Comparison of ENCODE assay signal across 8 cellular contexts in the genomic region with DNA sequence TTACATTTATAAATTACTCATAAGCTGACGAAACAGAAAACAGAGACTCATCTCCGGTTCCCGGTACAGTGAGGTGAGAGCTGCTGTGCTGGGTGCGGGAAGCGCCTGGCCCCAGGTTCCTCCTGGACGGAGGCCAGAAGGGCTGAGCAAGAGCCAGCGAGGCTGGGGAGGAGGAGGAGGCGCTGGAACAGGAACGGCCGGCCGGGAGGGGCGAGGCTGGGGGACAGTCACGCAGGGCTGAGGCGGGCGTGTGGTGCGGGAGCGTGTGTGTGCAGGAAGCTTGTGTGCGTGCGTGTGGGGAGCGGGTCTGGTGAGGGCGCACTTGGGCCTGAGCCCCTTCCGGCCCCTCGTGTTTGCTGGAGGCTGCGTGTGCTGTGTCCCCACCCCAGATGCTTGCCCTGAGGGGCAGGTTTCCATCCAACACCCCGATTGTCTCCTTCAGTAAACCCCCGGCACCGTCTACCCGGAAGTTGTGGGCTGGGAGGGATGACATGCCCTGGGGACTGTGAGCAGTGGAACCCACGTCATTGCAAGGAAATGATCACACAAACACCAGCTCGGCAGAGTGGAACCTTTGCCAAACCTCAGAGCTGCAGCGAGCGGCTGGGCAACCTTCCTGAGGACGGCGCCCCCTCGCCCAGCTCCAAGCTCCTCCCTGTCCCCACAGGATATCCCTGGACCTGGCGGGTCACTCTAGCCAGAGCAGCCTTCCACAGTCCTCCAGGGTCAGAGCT. TPM values are rescaled to one million over a fixed set of nuclear protein-coding genes. Genes with fewer than 3 reads are reported as not detected.
DNase-seq lines count a peak whose midpoint lies in the region; ATAC-seq and TF ChIP-seq lines count a peak whose summit lies in the region.

No MANE protein-coding gene starts in this region.

- peak; percentile 46 for TF ChIP-seq CTCF in HEK293 (tag by site-specific recombination; IDR thresholded peaks at IDR 0.05)
- no peak for TF ChIP-seq CTCF in lung (IDR thresholded peaks at IDR 0.05; ENCODE audit: control extremely low read depth, extremely low read depth)

- peak; percentile 87 for DNase-seq in GF-D8 (lab: John Stamatoyannopoulos, UW)
- peak; percentile 97 for DNase-seq in NCI-H2196 (lab: John Stamatoyannopoulos, UW; ENCODE audit: unreplicated experiment)
- peak; percentile 76 to 95 for DNase-seq in activated CD4-positive, alpha-beta T cell treated with anti-CD3 and anti-CD28 coated beads, Interleukin-2, amount 50 U/mL, for 24 hours (ENCODE audit: low read depth in 1 of 2, low spot score in 1 of 2)
- DNase-seq in cortex of kidney (lab: John Stamatoyannopoulos, UW), result peak; percentile 28
- DNase-seq in lung (ENCODE audit: low spot score), result peak; percentile 90
- peak; percentile 84 for DNase-seq in stimulated activated CD8-positive, alpha-beta memory T cell treated with anti-CD3 and anti-CD28 coated beads, Interleukin-12 subunit alpha, Interleukin-12 subunit beta, amount 100 ng/mL, for 24 hours (ENCODE audit: extremely low read depth)
- DNase-seq in 8988T, result no peak

- peak; percentile 82 for ATAC-seq in lung (ENCODE audit: insufficient read depth, low FRiP score)

- 0 to 1% methylated on average over 36 of the region's 36 CpGs for WGBS in lung, 2 donors

- H3K4me1 ChIP-seq in HEK293 (ENCODE audit: control insufficient read depth, insufficient read depth, low read length) (peaks cover 13% of the 10 kb centered on the region), lung (ENCODE audit: control insufficient read depth in 2 of 2, insufficient read depth in 2 of 2, low read length in 2 of 2) (peaks cover 7 to 19% of the 10 kb centered on the region in 2 donors)

- H3K9me3 ChIP-seq in HEK293 (ENCODE audit: control insufficient read depth, insufficient read depth, low read depth, low read length), result no peaks in the 10 kb centered on the region
- H3K9me3 ChIP-seq in lung (ENCODE audit: control insufficient read depth in 2 of 2, insufficient read depth in 1 of 2, low read length in 1 of 2), result no peaks in the 10 kb centered on the region

- CTCF ChIA-PET in HEK293 (lab: Yijun Ruan, JAX), result interaction anchor here (0.8 to 1.4 kb wide), 5 partner anchors 15 to 872 kb away, joined by 3 to 7 read pairs (median 3); no protein-coding TSS in a partner anchor

- H3K36me3 ChIP-seq in HEK293 (ENCODE audit: control insufficient read depth in 2 of 2, insufficient read depth in 1 of 2, low read length in 2 of 2) (no peaks in the 10 kb centered on the region), lung (ENCODE audit: control insufficient read depth in 2 of 2, insufficient read depth in 2 of 2, low read length in 2 of 2) (no peaks in the 10 kb centered on the region)

- POLR2A ChIA-PET in HEK293 (lab: Yijun Ruan, JAX), result interaction anchor here (0.6 to 3.4 kb wide), 8 partner anchors 8 to 419 kb away, joined by 3 to 15 read pairs (median 3); a partner anchor contains a TSS

- H3K27me3 ChIP-seq in lung (ENCODE audit: control insufficient read depth, insufficient read depth), result no peaks in the 10 kb centered on the region

- H3K27ac ChIP-seq in HEK293 (ENCODE audit: extremely low read depth, low read depth, low read length) (peak overlapping the region; percentile 55; the same call in 1 of the 2 replicates), lung (ENCODE audit: low read depth in 1 of 2, low read length in 1 of 2) (peak overlapping the region; percentile 63 to 93)

- H3K4me3 ChIP-seq in HEK293 (ENCODE audit: low read depth, low read length), result peak overlapping the region; percentile 27
- peak overlapping the region; percentile 24 for H3K4me3 ChIP-seq in lung

TF ChIP-seq in HEK293, 187 proteins besides CTCF, POLR2A, EP300 and RAD21 (continues in another document):
- TF ChIP-seq ZNF777 (tag by site-specific recombination; IDR thresholded peaks at IDR 0.05; ENCODE audit: borderline replicate concordance) (peak; percentile 81), ZNF629 (tag by site-specific recombination; IDR thresholded peaks at IDR 0.05) (peak; percentile 84), ZNF266 (tag by site-specific recombination; IDR thresholded peaks at IDR 0.05; ENCODE audit: low read depth) (peak; percentile 100), ZNF792 (tag by site-specific recombination; IDR thresholded peaks at IDR 0.05) (peak; percentile 59; the same call in 1 of the 2 replicates), ZBTB17 (tag by site-specific recombination; IDR thresholded peaks at IDR 0.05) (0 out of 2 replicates have a peak, but pooled peaks have one; percentile 21), GLI4 (tag by site-specific recombination; IDR thresholded peaks at IDR 0.05) (peak; percentile 78; the same call in 1 of the 2 replicates), ZBTB21 (tag by site-specific recombination; IDR thresholded peaks at IDR 0.05) (peak; percentile 92), ZNF155 (tag by site-specific recombination; IDR thresholded peaks at IDR 0.05) (no peak), ZNF664 (tag by site-specific recombination; IDR thresholded peaks at IDR 0.05) (no peak), ZFP69B (tag by site-specific recombination; IDR thresholded peaks at IDR 0.05) (peak; percentile 42), ZNF366 (tag by site-specific recombination; conservative IDR thresholded peaks at IDR 0.05) (no peak), KLF1 (tag by site-specific recombination; IDR thresholded peaks at IDR 0.05) (peak; percentile 77), ZSCAN23 (tag by site-specific recombination; IDR thresholded peaks at IDR 0.05) (no peak), SP7 (tag by site-specific recombination; IDR thresholded peaks at IDR 0.05) (peak; percentile 70)
- TF ChIP-seq, protein P1, sequence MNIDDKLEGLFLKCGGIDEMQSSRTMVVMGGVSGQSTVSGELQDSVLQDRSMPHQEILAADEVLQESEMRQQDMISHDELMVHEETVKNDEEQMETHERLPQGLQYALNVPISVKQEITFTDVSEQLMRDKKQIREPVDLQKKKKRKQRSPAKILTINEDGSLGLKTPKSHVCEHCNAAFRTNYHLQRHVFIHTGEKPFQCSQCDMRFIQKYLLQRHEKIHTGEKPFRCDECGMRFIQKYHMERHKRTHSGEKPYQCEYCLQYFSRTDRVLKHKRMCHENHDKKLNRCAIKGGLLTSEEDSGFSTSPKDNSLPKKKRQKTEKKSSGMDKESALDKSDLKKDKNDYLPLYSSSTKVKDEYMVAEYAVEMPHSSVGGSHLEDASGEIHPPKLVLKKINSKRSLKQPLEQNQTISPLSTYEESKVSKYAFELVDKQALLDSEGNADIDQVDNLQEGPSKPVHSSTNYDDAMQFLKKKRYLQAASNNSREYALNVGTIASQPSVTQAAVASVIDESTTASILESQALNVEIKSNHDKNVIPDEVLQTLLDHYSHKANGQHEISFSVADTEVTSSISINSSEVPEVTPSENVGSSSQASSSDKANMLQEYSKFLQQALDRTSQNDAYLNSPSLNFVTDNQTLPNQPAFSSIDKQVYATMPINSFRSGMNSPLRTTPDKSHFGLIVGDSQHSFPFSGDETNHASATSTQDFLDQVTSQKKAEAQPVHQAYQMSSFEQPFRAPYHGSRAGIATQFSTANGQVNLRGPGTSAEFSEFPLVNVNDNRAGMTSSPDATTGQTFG (tag by site-specific recombination; IDR thresholded peaks at IDR 0.05; ENCODE audit: borderline replicate concordance), result no peak
- TF ChIP-seq, protein P2, sequence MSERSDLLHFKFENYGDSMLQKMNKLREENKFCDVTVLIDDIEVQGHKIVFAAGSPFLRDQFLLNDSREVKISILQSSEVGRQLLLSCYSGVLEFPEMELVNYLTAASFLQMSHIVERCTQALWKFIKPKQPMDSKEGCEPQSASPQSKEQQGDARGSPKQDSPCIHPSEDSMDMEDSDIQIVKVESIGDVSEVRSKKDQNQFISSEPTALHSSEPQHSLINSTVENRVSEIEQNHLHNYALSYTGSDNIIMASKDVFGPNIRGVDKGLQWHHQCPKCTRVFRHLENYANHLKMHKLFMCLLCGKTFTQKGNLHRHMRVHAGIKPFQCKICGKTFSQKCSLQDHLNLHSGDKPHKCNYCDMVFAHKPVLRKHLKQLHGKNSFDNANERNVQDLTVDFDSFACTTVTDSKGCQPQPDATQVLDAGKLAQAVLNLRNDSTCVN (tag by site-specific recombination; optimal IDR thresholded peaks at IDR 0.05), result peak; percentile 60
- TF ChIP-seq, protein P3, sequence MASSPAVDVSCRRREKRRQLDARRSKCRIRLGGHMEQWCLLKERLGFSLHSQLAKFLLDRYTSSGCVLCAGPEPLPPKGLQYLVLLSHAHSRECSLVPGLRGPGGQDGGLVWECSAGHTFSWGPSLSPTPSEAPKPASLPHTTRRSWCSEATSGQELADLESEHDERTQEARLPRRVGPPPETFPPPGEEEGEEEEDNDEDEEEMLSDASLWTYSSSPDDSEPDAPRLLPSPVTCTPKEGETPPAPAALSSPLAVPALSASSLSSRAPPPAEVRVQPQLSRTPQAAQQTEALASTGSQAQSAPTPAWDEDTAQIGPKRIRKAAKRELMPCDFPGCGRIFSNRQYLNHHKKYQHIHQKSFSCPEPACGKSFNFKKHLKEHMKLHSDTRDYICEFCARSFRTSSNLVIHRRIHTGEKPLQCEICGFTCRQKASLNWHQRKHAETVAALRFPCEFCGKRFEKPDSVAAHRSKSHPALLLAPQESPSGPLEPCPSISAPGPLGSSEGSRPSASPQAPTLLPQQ (tag by site-specific recombination; IDR thresholded peaks at IDR 0.05), result peak; percentile 54; the same call in 1 of the 2 replicates
- TF ChIP-seq, protein P4, sequence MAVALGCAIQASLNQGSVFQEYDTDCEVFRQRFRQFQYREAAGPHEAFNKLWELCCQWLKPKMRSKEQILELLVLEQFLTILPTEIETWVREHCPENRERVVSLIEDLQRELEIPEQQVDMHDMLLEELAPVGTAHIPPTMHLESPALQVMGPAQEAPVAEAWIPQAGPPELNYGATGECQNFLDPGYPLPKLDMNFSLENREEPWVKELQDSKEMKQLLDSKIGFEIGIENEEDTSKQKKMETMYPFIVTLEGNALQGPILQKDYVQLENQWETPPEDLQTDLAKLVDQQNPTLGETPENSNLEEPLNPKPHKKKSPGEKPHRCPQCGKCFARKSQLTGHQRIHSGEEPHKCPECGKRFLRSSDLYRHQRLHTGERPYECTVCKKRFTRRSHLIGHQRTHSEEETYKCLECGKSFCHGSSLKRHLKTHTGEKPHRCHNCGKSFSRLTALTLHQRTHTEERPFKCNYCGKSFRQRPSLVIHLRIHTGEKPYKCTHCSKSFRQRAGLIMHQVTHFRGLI (tag by site-specific recombination; IDR thresholded peaks at IDR 0.05), result no peak

RNA-seq across cellular contexts. Expression of a gene that starts 19.4 kb away (rescaled TPM):
- total RNA-seq in lung, result 1 to 10 TPM; 2.3 to 7.0 TPM
- polyA plus RNA-seq in lung, result 10 to 100 TPM in 1 of 2 donors, 1 to 10 TPM in 1; 5.3 to 10.7 TPM

RNA-seq across cellular contexts. Expression of a gene that starts 24.5 kb away (rescaled TPM):
- total RNA-seq in lung, result 100 to 1,000 TPM in 1 of 2 donors, 10 to 100 TPM in 1; 72.7 to 160 TPM
- polyA plus RNA-seq in lung, result 100 to 1,000 TPM; 110 to 137 TPM

RNA-seq across cellular contexts. Expression of a gene that starts 35.6 kb away (rescaled TPM):
- 10 to 100 TPM; 14.7 to 38.0 TPM for total RNA-seq in lung
- 10 to 100 TPM; 12.5 to 68.6 TPM for polyA plus RNA-seq in lung
